18 cellular contexts compared by ENCODE assay signal in genomic region chr5:9370256-9370655, GRCh38.
"Had no signal": no experiment of that assay in that cellular context is flagged by ENCODE, and none has a peak within 500 bp of the region (broad histone marks: within the 10 kb centered on the region; RNA-seq: fewer than 3 reads in every experiment).

No MANE protein-coding gene starts in this region.

- H3K9me3 ChIP-seq: ascending aorta, right lobe of liver, upper lobe of left lung had no signal

- H3K27ac ChIP-seq: ascending aorta, psoas muscle, right lobe of liver, spleen, upper lobe of left lung had no signal

- DNase-seq: activated CD4-positive, alpha-beta T cell treated with anti-CD3 and anti-CD28 coated beads for 4 hours; activated CD8-positive, alpha-beta memory T cell treated with anti-CD3 and anti-CD28 coated beads, Interleukin-2, amount 50 U/mL, for 4 hours; activated CD8-positive, alpha-beta T cell treated with anti-CD3 and anti-CD28 coated beads for 36 hours; activated naive CD4-positive, alpha-beta T cell; left ventricle myocardium superior; mesendoderm; nephron progenitor cell; psoas muscle; right lobe of liver; spleen; stimulated activated CD4-positive, alpha-beta T cell treated with anti-CD3 and anti-CD28 coated beads, Interleukin-1b, Interleukin-23, amount 100 ng/mL, for 48 hours; stimulated activated naive CD4-positive, alpha-beta T cell treated with Interleukin-2 at 50 U/mL for 16 hours; T-cell; T1000; upper lobe of left lung had no signal

- H3K4me1 ChIP-seq: ascending aorta, psoas muscle, spleen, upper lobe of left lung had no signal

- H3K27me3 ChIP-seq: ascending aorta, right lobe of liver, spleen, upper lobe of left lung had no signal

- FAIRE-seq: colon, endothelial cell of umbilical vein had no signal

- H3K36me3 ChIP-seq: ascending aorta, right lobe of liver, spleen, upper lobe of left lung had no signal

- H3K4me3 ChIP-seq: ascending aorta, psoas muscle, right lobe of liver, spleen, upper lobe of left lung had no signal
